In genomic region chr5:32443145-32443540, GRCh38 we compare ENCODE assay signal across 8 cellular contexts. TPM values are rescaled to one million over a fixed set of nuclear protein-coding genes. Genes with fewer than 3 reads are reported as not detected.
A peak's percentile ranks its signal among the peaks of the same experiment; 100 is the strongest.
DNase-seq lines count a peak whose midpoint lies in the region; ATAC-seq and TF ChIP-seq lines count a peak whose summit lies in the region.

No MANE protein-coding gene starts in this region.

- peak overlapping the region; percentile 94 for H3K27ac ChIP-seq in C4-2B
- peak overlapping the region; percentile 89 to 97 (median 92) for H3K27ac ChIP-seq in gastrocnemius medialis

- H3K9me3 Mint-ChIP-seq in WTC11, result no peaks in the 10 kb centered on the region

- peaks cover 20% of the 10 kb centered on the region for H3K27me3 Mint-ChIP-seq in WTC11 (ENCODE audit: low read depth)

- H3K4me1 ChIP-seq in gastrocnemius medialis, result peaks cover 35 to 48% of the 10 kb centered on the region in 2 donors

- DNase-seq in WTC11 (ENCODE audit: low spot score), result no peak
- peak; percentile 35 to 69 for DNase-seq in foreskin fibroblast
- DNase-seq in gastrocnemius medialis, result no peak
- no peak for DNase-seq in SHP77 (lab: John Stamatoyannopoulos, UW)
- DNase-seq in HPDE6-E6E7 (ENCODE audit: extremely low spot score), result no peak

- no peaks in the 10 kb centered on the region for H3K36me3 ChIP-seq in gastrocnemius medialis

- H3K4me3 Mint-ChIP-seq in WTC11, result peak overlapping the region; percentile 90

- H3K27me3 ChIP-seq in gastrocnemius medialis, result no peaks in the 10 kb centered on the region

- CTCF ChIA-PET in WTC11 (lab: Charles Lee), result interaction anchor here (0.9 kb wide), 1 partner anchor 114 kb away, joined by 3 read pairs; no protein-coding TSS in a partner anchor

- ATAC-seq in GM19035 (IDR thresholded peaks at IDR 0.05; ENCODE audit: unreplicated experiment), result peak; percentile 23
- ATAC-seq in HG03196 (IDR thresholded peaks at IDR 0.05; ENCODE audit: unreplicated experiment), result peak; percentile 38
- no peak for ATAC-seq in WTC11
- ATAC-seq in gastrocnemius medialis, result no peak

- H3K9me3 ChIP-seq in gastrocnemius medialis, result no peaks in the 10 kb centered on the region

- peaks cover 7% of the 10 kb centered on the region; the same call in 1 of the 2 replicates for H3K36me3 Mint-ChIP-seq in WTC11

- no peak for TF ChIP-seq POLR2A in gastrocnemius medialis (IDR thresholded peaks at IDR 0.05)

- in situ Hi-C loops in gastrocnemius medialis (cut with MboI; ENCODE audit: low sequenced_read_pairs in 4 of 4), result loop anchor here in 2 of 4 donors (10.0 to 25.0 kb wide), 2 partner anchors 128 to 206 kb away; partner anchors contain the start of gene MTMR12 (in 1 of the 2)

- peaks cover 47% of the 10 kb centered on the region for H3K4me1 Mint-ChIP-seq in WTC11

- H3K27ac Mint-ChIP-seq in WTC11, result peak overlapping the region; percentile 33; the same call in 1 of the 2 replicates

- POLR2A ChIA-PET in WTC11 (lab: Charles Lee), result interaction anchor here (0.6 kb wide), 1 partner anchor 272 kb away, joined by 3 read pairs; no protein-coding TSS in a partner anchor

- peak overlapping the region; percentile 63 to 76 for H3K4me3 ChIP-seq in foreskin fibroblast (ENCODE audit: low read depth in 1 of 2, low read length in 2 of 2)
- peak overlapping the region; percentile 68 to 88 (median 76) for H3K4me3 ChIP-seq in gastrocnemius medialis

- intact Hi-C loops in gastrocnemius medialis (cut with DNase I; ENCODE audit: low total_unique reads), result loop anchor here (5.0 to 10.0 kb wide), 2 partner anchors 208 to 999 kb away; partner anchors contain the start of gene TARS1

- TF ChIP-seq CTCF in C4-2B (conservative IDR thresholded peaks at IDR 0.05) (no peak), WTC11 (IDR thresholded peaks at IDR 0.05) (no peak), foreskin fibroblast (IDR thresholded peaks at IDR 0.05; ENCODE audit: low read depth, low read length) (no peak), gastrocnemius medialis (IDR thresholded peaks at IDR 0.05 in 4 of 5, conservative IDR thresholded peaks at IDR 0.05 in 1 of 5) (no peak)

TF ChIP-seq in WTC11, 78 proteins besides CTCF, POLR2A, EP300 and RAD21:
- TF ChIP-seq EMX1 (CRISPR knock-in tag; IDR thresholded peaks at IDR 0.05), result no peak
- no peak for TF ChIP-seq ZNF671 (CRISPR knock-in tag; IDR thresholded peaks at IDR 0.05)
- TF ChIP-seq, protein P1, sequence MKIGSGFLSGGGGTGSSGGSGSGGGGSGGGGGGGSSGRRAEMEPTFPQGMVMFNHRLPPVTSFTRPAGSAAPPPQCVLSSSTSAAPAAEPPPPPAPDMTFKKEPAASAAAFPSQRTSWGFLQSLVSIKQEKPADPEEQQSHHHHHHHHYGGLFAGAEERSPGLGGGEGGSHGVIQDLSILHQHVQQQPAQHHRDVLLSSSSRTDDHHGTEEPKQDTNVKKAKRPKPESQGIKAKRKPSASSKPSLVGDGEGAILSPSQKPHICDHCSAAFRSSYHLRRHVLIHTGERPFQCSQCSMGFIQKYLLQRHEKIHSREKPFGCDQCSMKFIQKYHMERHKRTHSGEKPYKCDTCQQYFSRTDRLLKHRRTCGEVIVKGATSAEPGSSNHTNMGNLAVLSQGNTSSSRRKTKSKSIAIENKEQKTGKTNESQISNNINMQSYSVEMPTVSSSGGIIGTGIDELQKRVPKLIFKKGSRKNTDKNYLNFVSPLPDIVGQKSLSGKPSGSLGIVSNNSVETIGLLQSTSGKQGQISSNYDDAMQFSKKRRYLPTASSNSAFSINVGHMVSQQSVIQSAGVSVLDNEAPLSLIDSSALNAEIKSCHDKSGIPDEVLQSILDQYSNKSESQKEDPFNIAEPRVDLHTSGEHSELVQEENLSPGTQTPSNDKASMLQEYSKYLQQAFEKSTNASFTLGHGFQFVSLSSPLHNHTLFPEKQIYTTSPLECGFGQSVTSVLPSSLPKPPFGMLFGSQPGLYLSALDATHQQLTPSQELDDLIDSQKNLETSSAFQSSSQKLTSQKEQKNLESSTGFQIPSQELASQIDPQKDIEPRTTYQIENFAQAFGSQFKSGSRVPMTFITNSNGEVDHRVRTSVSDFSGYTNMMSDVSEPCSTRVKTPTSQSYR (CRISPR knock-in tag; IDR thresholded peaks at IDR 0.05), result no peak
- TF ChIP-seq, protein P2, sequence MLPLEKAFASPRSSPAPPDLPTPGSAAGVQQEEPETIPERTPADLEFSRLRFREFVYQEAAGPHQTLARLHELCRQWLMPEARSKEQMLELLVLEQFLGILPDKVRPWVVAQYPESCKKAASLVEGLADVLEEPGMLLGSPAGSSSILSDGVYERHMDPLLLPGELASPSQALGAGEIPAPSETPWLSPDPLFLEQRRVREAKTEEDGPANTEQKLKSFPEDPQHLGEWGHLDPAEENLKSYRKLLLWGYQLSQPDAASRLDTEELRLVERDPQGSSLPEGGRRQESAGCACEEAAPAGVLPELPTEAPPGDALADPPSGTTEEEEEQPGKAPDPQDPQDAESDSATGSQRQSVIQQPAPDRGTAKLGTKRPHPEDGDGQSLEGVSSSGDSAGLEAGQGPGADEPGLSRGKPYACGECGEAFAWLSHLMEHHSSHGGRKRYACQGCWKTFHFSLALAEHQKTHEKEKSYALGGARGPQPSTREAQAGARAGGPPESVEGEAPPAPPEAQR (CRISPR knock-in tag; IDR thresholded peaks at IDR 0.05), result no peak
- no peak for TF ChIP-seq HMGA2 (CRISPR knock-in tag; IDR thresholded peaks at IDR 0.05)
- no peak for TF ChIP-seq ATF1 (CRISPR knock-in tag; IDR thresholded peaks at IDR 0.05)
- no peak for TF ChIP-seq TEAD1 (CRISPR knock-in tag; IDR thresholded peaks at IDR 0.05)
- TF ChIP-seq IRF2 (CRISPR knock-in tag; IDR thresholded peaks at IDR 0.05; ENCODE audit: borderline replicate concordance, low read depth), result no peak
- TF ChIP-seq JAZF1 (CRISPR knock-in tag; IDR thresholded peaks at IDR 0.05), result no peak
- no peak for TF ChIP-seq MXD4 (CRISPR knock-in tag; IDR thresholded peaks at IDR 0.05; ENCODE audit: borderline replicate concordance)
- no peak for TF ChIP-seq ZNF263 (CRISPR knock-in tag; IDR thresholded peaks at IDR 0.05; ENCODE audit: low read depth)
- TF ChIP-seq RORB (CRISPR knock-in tag; IDR thresholded peaks at IDR 0.05), result no peak
- no peak for TF ChIP-seq ZNF317 (CRISPR knock-in tag; IDR thresholded peaks at IDR 0.05; ENCODE audit: borderline replicate concordance, low read depth)
- no peak for TF ChIP-seq FOXJ3 (CRISPR knock-in tag; IDR thresholded peaks at IDR 0.05; ENCODE audit: borderline replicate concordance)
- no peak for TF ChIP-seq OVOL2 (CRISPR knock-in tag; IDR thresholded peaks at IDR 0.05; ENCODE audit: borderline replicate concordance)

RNA-seq across cellular contexts. Expression of gene ZFR, which starts 1.4 kb away (rescaled TPM):
- 60.9 to 65.7 TPM (median 64.5 TPM) in 3 replicates for total RNA-seq in WTC11 (2021)
- total RNA-seq in gastrocnemius medialis, result 100 to 1,000 TPM in 1 of 4 donors, 10 to 100 TPM in 3; 84.0 to 109 (median 89.4) TPM

Comparison
In these comparisons a context has a peak if more than half of its experiments do, and no peak if none do; other contexts are left out.
1. ATAC-seq: peak in GM19035 (single experiment) and HG03196 (single experiment); none in WTC11 (single experiment) and gastrocnemius medialis (0 of 2).
2. DNase-seq: peak in foreskin fibroblast (2 of 2); none in WTC11 (single experiment), gastrocnemius medialis (0 of 2), SHP77 (0 of 2) and HPDE6-E6E7 (single experiment).